In genomic region chr9:132214027-132214622, GRCh38 we compare ENCODE assay signal across 8 cellular contexts. TPM values are rescaled to one million over a fixed set of nuclear protein-coding genes. Genes with fewer than 3 reads are reported as not detected.
DNase-seq lines count a peak whose midpoint lies in the region; ATAC-seq and TF ChIP-seq lines count a peak whose summit lies in the region.

No MANE protein-coding gene starts in this region.

- no peaks in the 10 kb centered on the region for H3K36me3 ChIP-seq in CD8-positive, alpha-beta T cell (ENCODE audit: insufficient read depth, low read length)
- no peaks in the 10 kb centered on the region for H3K36me3 ChIP-seq in effector memory CD4-positive, alpha-beta T cell (ENCODE audit: control insufficient read depth, insufficient read depth, low read length)

- no peak overlapping the region for H3K4me3 Mint-ChIP-seq in CD8-positive, alpha-beta T cell

- no peak for TF ChIP-seq CTCF in CD8-positive, alpha-beta T cell (IDR thresholded peaks at IDR 0.05)
- TF ChIP-seq CTCF in GM13976 (IDR thresholded peaks at IDR 0.05; ENCODE audit: borderline replicate concordance, control extremely low read depth, extremely low read depth, insufficient read depth, missing control alignments), result no peak

- H3K27me3 ChIP-seq in CD8-positive, alpha-beta T cell (ENCODE audit: insufficient read depth, low read length), result no peaks in the 10 kb centered on the region
- no peaks in the 10 kb centered on the region for H3K27me3 ChIP-seq in effector memory CD4-positive, alpha-beta T cell (replicated peaks; ENCODE audit: control insufficient read depth, insufficient read depth, low read length, poor library complexity, severe bottlenecking)

- no peaks in the 10 kb centered on the region for H3K9me3 Mint-ChIP-seq in CD8-positive, alpha-beta T cell

- H3K27me3 Mint-ChIP-seq in CD8-positive, alpha-beta T cell (ENCODE audit: low read depth), result peaks cover 4% of the 10 kb centered on the region

- intact Hi-C loops in posterior cingulate gyrus (cut with DNase I), result no loop called here
- intact Hi-C loops in CD8-positive, alpha-beta T cell (cut with DNase I, micrococcal nuclease), result no loop called here

- H3K4me3 ChIP-seq in CD8-positive, alpha-beta T cell (ENCODE audit: low read depth, low read length), result no peak overlapping the region
- H3K4me3 ChIP-seq in effector memory CD4-positive, alpha-beta T cell (ENCODE audit: insufficient read depth, low read depth, low read length, poor library complexity, severe bottlenecking), result no peak overlapping the region

- H3K4me1 ChIP-seq in CD8-positive, alpha-beta T cell (ENCODE audit: insufficient read depth, low read length), result no peaks in the 10 kb centered on the region
- H3K4me1 ChIP-seq in effector memory CD4-positive, alpha-beta T cell (ENCODE audit: control insufficient read depth, insufficient read depth, low read length, poor library complexity, severe bottlenecking), result no peaks in the 10 kb centered on the region

- no peak overlapping the region for H3K27ac Mint-ChIP-seq in CD8-positive, alpha-beta T cell

- CTCF ChIA-PET in HEK293T (lab: Yijun Ruan, JAX), result interaction anchor here (0.6 to 1.3 kb wide), 3 partner anchors 11 to 109 kb away, joined by 3 to 4 read pairs (median 3); no protein-coding TSS in a partner anchor
- CTCF ChIA-PET in CD8-positive, alpha-beta T cell (lab: Charles Lee), result interaction anchor here (0.8 to 1.2 kb wide), 2 partner anchors 44 to 46 kb away, joined by 3 to 7 read pairs; no protein-coding TSS in a partner anchor

- ATAC-seq in CD8-positive, alpha-beta T cell, result no peak
- no peak for ATAC-seq in GM18505 (IDR thresholded peaks at IDR 0.05; ENCODE audit: unreplicated experiment)

- peak; percentile 72 for DNase-seq in HEK293T (ENCODE audit: extremely low spot score)
- peak; percentile 68 for DNase-seq in SHP77 treated with DMSO at 0.1 percent for 48 hours (lab: John Stamatoyannopoulos, UW)
- peak; percentile 87 for DNase-seq in glomerular visceral epithelial cell (ENCODE audit: extremely low spot score)
- peak; percentile 65 to 97 (median 82) for DNase-seq in posterior cingulate gyrus
- no peak for DNase-seq in CD8-positive, alpha-beta T cell
- DNase-seq in effector memory CD4-positive, alpha-beta T cell, result no peak
- no peak for DNase-seq in GM13976 (ENCODE audit: low spot score)

- H3K4me1 Mint-ChIP-seq in CD8-positive, alpha-beta T cell (ENCODE audit: low read depth), result no peaks in the 10 kb centered on the region

- H3K36me3 Mint-ChIP-seq in CD8-positive, alpha-beta T cell, result no peaks in the 10 kb centered on the region

- H3K27ac ChIP-seq in CD8-positive, alpha-beta T cell (ENCODE audit: low read depth, low read length), result no peak overlapping the region
- H3K27ac ChIP-seq in effector memory CD4-positive, alpha-beta T cell (ENCODE audit: insufficient read depth, low read length, poor library complexity, severe bottlenecking), result no peak overlapping the region

- TF ChIP-seq POLR2A in GM18505 (IDR thresholded peaks at IDR 0.05; ENCODE audit: borderline replicate concordance, extremely low read depth, insufficient read depth, insufficient read length), result no peak

- H3K9me3 ChIP-seq in CD8-positive, alpha-beta T cell (ENCODE audit: low read length), result no peaks in the 10 kb centered on the region
- no peaks in the 10 kb centered on the region for H3K9me3 ChIP-seq in effector memory CD4-positive, alpha-beta T cell (ENCODE audit: control insufficient read depth, low read length)

- in situ Hi-C loops in GM13976 (cut with MboI; ENCODE audit: low sequenced_read_pairs, unreplicated experiment), result no loop called here

- POLR2A ChIA-PET in HEK293T (lab: Yijun Ruan, JAX), result no interaction called here
- POLR2A ChIA-PET in CD8-positive, alpha-beta T cell (lab: Charles Lee), result no interaction called here

TF ChIP-seq in HEK293T, 16 proteins besides CTCF, POLR2A, EP300 and RAD21:
- TF ChIP-seq, protein P1, sequence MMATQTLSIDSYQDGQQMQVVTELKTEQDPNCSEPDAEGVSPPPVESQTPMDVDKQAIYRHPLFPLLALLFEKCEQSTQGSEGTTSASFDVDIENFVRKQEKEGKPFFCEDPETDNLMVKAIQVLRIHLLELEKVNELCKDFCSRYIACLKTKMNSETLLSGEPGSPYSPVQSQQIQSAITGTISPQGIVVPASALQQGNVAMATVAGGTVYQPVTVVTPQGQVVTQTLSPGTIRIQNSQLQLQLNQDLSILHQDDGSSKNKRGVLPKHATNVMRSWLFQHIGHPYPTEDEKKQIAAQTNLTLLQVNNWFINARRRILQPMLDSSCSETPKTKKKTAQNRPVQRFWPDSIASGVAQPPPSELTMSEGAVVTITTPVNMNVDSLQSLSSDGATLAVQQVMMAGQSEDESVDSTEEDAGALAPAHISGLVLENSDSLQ (IDR thresholded peaks at IDR 0.05), result peak; percentile 79
- TF ChIP-seq FOXM1 (IDR thresholded peaks at IDR 0.05; ENCODE audit: borderline replicate concordance), result no peak
- no peak for TF ChIP-seq FOXA1 (IDR thresholded peaks at IDR 0.05)
TF ChIP-seq in HEK293T: peak in this region for 1.

RNA-seq across cellular contexts. Expression of gene NTNG2, which starts 52.3 kb away (rescaled TPM):
- total RNA-seq in CD8-positive, alpha-beta T cell, result 1 to 10 TPM; 5.8 TPM

Comparison
In these comparisons a context has a peak if more than half of its experiments do, and no peak if none do; other contexts are left out.
1. DNase-seq: peak in HEK293T (single experiment), SHP77 treated with DMSO at 0.1 percent for 48 hours (single experiment), glomerular visceral epithelial cell (single experiment) and posterior cingulate gyrus (10 of 10); none in CD8-positive, alpha-beta T cell (0 of 7), effector memory CD4-positive, alpha-beta T cell (0 of 3) and GM13976 (single experiment).